In the genomic region with DNA sequence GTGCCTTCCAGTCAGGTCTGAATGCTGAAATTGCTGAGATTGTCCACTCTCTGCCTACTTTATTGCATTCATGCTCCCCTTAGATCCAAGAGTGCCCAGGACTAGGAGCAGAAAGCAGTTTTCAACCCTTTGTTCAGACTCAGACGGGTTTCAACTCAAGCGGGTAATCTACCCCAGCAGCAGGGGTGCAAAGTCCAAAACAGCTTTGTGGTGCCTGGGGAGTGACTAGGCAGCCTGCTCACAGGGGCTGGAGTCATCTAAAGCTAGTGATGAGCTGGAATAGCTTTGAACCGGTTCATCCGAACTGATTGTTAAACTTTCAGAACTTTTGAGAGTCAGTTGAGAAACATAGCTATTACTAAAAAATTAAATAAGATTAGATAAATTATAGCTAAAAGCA, we compare ENCODE assay signal across 1 cellular context.
TF ChIP-seq lines count a peak whose summit lies in the region.

No MANE protein-coding gene starts in this region.

TF ChIP-seq in GM23338, 12 proteins besides CTCF, POLR2A, EP300 and RAD21 (continued from another document):
- TF ChIP-seq ZNF462 (CRISPR knock-in tag; IDR thresholded peaks at IDR 0.05) (no peak), POLR2AphosphoS5 (IDR thresholded peaks at IDR 0.05; ENCODE audit: low read depth) (no peak), EZH2phosphoT487 (IDR thresholded peaks at IDR 0.05; ENCODE audit: unreplicated experiment) (no peak), NANOG (IDR thresholded peaks at IDR 0.05; ENCODE audit: borderline replicate concordance) (no peak), CREB1 (CRISPR knock-in tag; IDR thresholded peaks at IDR 0.05; ENCODE audit: low read depth) (no peak), ZNF114 (CRISPR knock-in tag; IDR thresholded peaks at IDR 0.05) (no peak), ZNF331 (CRISPR knock-in tag; IDR thresholded peaks at IDR 0.05; ENCODE audit: low read depth) (no peak), STAT1 (IDR thresholded peaks at IDR 0.05; ENCODE audit: unreplicated experiment) (no peak), JUNB (IDR thresholded peaks at IDR 0.05; ENCODE audit: unreplicated experiment) (no peak)
- TF ChIP-seq, protein P1, sequence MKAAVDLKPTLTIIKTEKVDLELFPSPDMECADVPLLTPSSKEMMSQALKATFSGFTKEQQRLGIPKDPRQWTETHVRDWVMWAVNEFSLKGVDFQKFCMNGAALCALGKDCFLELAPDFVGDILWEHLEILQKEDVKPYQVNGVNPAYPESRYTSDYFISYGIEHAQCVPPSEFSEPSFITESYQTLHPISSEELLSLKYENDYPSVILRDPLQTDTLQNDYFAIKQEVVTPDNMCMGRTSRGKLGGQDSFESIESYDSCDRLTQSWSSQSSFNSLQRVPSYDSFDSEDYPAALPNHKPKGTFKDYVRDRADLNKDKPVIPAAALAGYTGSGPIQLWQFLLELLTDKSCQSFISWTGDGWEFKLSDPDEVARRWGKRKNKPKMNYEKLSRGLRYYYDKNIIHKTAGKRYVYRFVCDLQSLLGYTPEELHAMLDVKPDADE (IDR thresholded peaks at IDR 0.05) = no peak
